24 cellular contexts compared by ENCODE assay signal in genomic region chr9:124349675-124350484, GRCh38.
DNase-seq lines count a peak whose midpoint lies in the region; FAIRE-seq and TF ChIP-seq lines count a peak whose summit lies in the region.
"Had no signal": no experiment of that assay in that cellular context is flagged by ENCODE, and none has a peak within 500 bp of the region (broad histone marks: within the 10 kb centered on the region; RNA-seq: fewer than 3 reads in every experiment).

No MANE protein-coding gene starts in this region.

- H3K36me3 ChIP-seq in endodermal cell (ENCODE audit: control insufficient read depth, insufficient read depth, low read length) (peaks cover 69% of the 10 kb centered on the region), sigmoid colon (peaks cover 4 to 96% (median 61%) of the 10 kb centered on the region in 4 donors)

- H3K36me3 Mint-ChIP-seq in IgD-negative memory B cell: no peaks in the 10 kb centered on the region
- peaks cover 37% of the 10 kb centered on the region for H3K36me3 Mint-ChIP-seq in endodermal cell (ENCODE audit: low read depth)
- H3K36me3 Mint-ChIP-seq in MCF 10A (ENCODE audit: insufficient read depth, unreplicated experiment): peaks cover 80% of the 10 kb centered on the region

- no peak for FAIRE-seq in GM12892 (lab: Jason Lieb, UNC)
- FAIRE-seq: colon, D721Med, frontal cortex, keratinocyte had no signal

- no peak for TF ChIP-seq CTCF in endodermal cell (conservative IDR thresholded peaks at IDR 0.05)
- TF ChIP-seq CTCF in sigmoid colon (IDR thresholded peaks at IDR 0.05): no peak
- no peak for TF ChIP-seq CTCF in MCF 10A (IDR thresholded peaks at IDR 0.05; ENCODE audit: unreplicated experiment)

- H3K9me3 ChIP-seq in endodermal cell (ENCODE audit: control insufficient read depth, low read length) (no peaks in the 10 kb centered on the region), sigmoid colon (no peaks in the 10 kb centered on the region)
- H3K9me3 ChIP-seq: body of pancreas, esophagus muscularis mucosa had no signal

- no peaks in the 10 kb centered on the region for H3K9me3 Mint-ChIP-seq in IgD-negative memory B cell
- no peaks in the 10 kb centered on the region for H3K9me3 Mint-ChIP-seq in endodermal cell
- H3K9me3 Mint-ChIP-seq in MCF 10A (ENCODE audit: unreplicated experiment): no peaks in the 10 kb centered on the region
- H3K9me3 Mint-ChIP-seq: activated CD8-positive, alpha-beta T cell treated with anti-CD3 and anti-CD28 coated beads for 36 hours; activated naive CD4-positive, alpha-beta T cell treated with anti-CD3 and anti-CD28 coated beads, Interleukin-2, amount 50 U/mL, for 24 hours; effector memory CD8-positive, alpha-beta T cell had no signal

- TF ChIP-seq POLR2A in sigmoid colon (IDR thresholded peaks at IDR 0.05) (no peak), GM12892 (IDR thresholded peaks at IDR 0.05; ENCODE audit: low read depth, low read length) (no peak)

- POLR2A ChIA-PET in MCF 10A (lab: Yijun Ruan, JAX): interaction anchor here (0.8 kb wide), 1 partner anchor 38 kb away, joined by 3 read pairs; no protein-coding TSS in a partner anchor

- H3K9ac ChIP-seq in endodermal cell (ENCODE audit: extremely low read depth, low read length, poor library complexity, severe bottlenecking): no peak overlapping the region

- H3K27ac Mint-ChIP-seq in IgD-negative memory B cell (peak overlapping the region in 2 of 3 donors; percentile 68 to 73), endodermal cell (no peak overlapping the region), MCF 10A (ENCODE audit: low read depth, unreplicated experiment) (no peak overlapping the region)
- H3K27ac Mint-ChIP-seq: activated CD8-positive, alpha-beta T cell treated with anti-CD3 and anti-CD28 coated beads for 36 hours; activated naive CD4-positive, alpha-beta T cell treated with anti-CD3 and anti-CD28 coated beads, Interleukin-2, amount 50 U/mL, for 24 hours had no signal

- no peaks in the 10 kb centered on the region for H3K4me1 ChIP-seq in endodermal cell (ENCODE audit: control insufficient read depth, insufficient read depth, low read length)
- peaks cover 0 to 3% (median 0%) of the 10 kb centered on the region in 4 donors for H3K4me1 ChIP-seq in sigmoid colon
- H3K4me1 ChIP-seq: body of pancreas had no signal

- H3K4me3 Mint-ChIP-seq in IgD-negative memory B cell (no peak overlapping the region), endodermal cell (no peak overlapping the region), MCF 10A (ENCODE audit: unreplicated experiment) (no peak overlapping the region)
- H3K4me3 Mint-ChIP-seq: activated CD8-positive, alpha-beta T cell treated with anti-CD3 and anti-CD28 coated beads for 36 hours; activated naive CD4-positive, alpha-beta T cell treated with anti-CD3 and anti-CD28 coated beads, Interleukin-2, amount 50 U/mL, for 24 hours; effector memory CD8-positive, alpha-beta T cell had no signal

- H3K4me3 ChIP-seq in endodermal cell (ENCODE audit: low read length): no peak overlapping the region
- no peak overlapping the region for H3K4me3 ChIP-seq in sigmoid colon
- H3K4me3 ChIP-seq: body of pancreas, esophagus muscularis mucosa had no signal

- no TSS peak for BruUV-seq in MCF 10A (replicated peaks; lab: Mats Ljungman, UMichigan)

- H3K27ac ChIP-seq in endodermal cell (ENCODE audit: low read depth, low read length) (peak overlapping the region; percentile 70), sigmoid colon (no peak overlapping the region)
- H3K27ac ChIP-seq: body of pancreas, esophagus muscularis mucosa had no signal

- CTCF ChIA-PET in MCF 10A (lab: Yijun Ruan, JAX): interaction anchor here (0.6 to 0.7 kb wide), 2 partner anchors 222 to 315 kb away, joined by 3 to 4 read pairs; no protein-coding TSS in a partner anchor

- 85 to 94% methylated on average over 13 to 24 of the region's 24 CpGs for WGBS in endodermal cell (ENCODE audit: insufficient coverage in 1 of 2, insufficient read length in 1 of 2), 2 experiments
- WGBS in sigmoid colon, 2 donors: 90 to 94% methylated on average over 24 of the region's 24 CpGs

- H3K27me3 ChIP-seq in endodermal cell (ENCODE audit: control insufficient read depth, insufficient read depth, low read length, poor library complexity, severe bottlenecking) (no peaks in the 10 kb centered on the region), sigmoid colon (no peaks in the 10 kb centered on the region)
- H3K27me3 ChIP-seq: body of pancreas, esophagus muscularis mucosa had no signal

- H3K27me3 Mint-ChIP-seq in IgD-negative memory B cell (no peaks in the 10 kb centered on the region), endodermal cell (ENCODE audit: insufficient read depth) (no peaks in the 10 kb centered on the region), MCF 10A (ENCODE audit: insufficient read depth, unreplicated experiment) (no peaks in the 10 kb centered on the region)
- H3K27me3 Mint-ChIP-seq: activated CD8-positive, alpha-beta T cell treated with anti-CD3 and anti-CD28 coated beads for 36 hours; activated naive CD4-positive, alpha-beta T cell treated with anti-CD3 and anti-CD28 coated beads, Interleukin-2, amount 50 U/mL, for 24 hours; effector memory CD8-positive, alpha-beta T cell had no signal

- H3K4me1 Mint-ChIP-seq in IgD-negative memory B cell (peaks cover 0 to 4% (median 0%) of the 10 kb centered on the region in 3 donors), endodermal cell (no peaks in the 10 kb centered on the region), MCF 10A (ENCODE audit: insufficient read depth, unreplicated experiment) (no peaks in the 10 kb centered on the region)
- H3K4me1 Mint-ChIP-seq: activated naive CD4-positive, alpha-beta T cell treated with anti-CD3 and anti-CD28 coated beads, Interleukin-2, amount 50 U/mL, for 24 hours had no signal

- intact Hi-C loops in sigmoid colon (cut with DNase I): no loop called here
- intact Hi-C loops in MCF 10A (cut with micrococcal nuclease): no loop called here

- TF ChIP-seq EP300 in sigmoid colon (IDR thresholded peaks at IDR 0.05): no peak

- DNase-seq in activated effector memory CD4-positive, alpha-beta T cell treated with anti-CD3 and anti-CD28 coated beads, Interleukin-2, amount 50 U/mL, for 16 hours: peak; percentile 42
- DNase-seq in activated effector memory CD4-positive, alpha-beta T cell treated with Interleukin-2 at 50 U/mL for 16 hours: no peak
- DNase-seq in endodermal cell: no peak
- peak; percentile 40 for DNase-seq in sigmoid colon
- DNase-seq in GM12892 (ENCODE audit: insufficient read length): no peak
- no peak for DNase-seq in MCF 10A (ENCODE audit: unreplicated experiment)
- no peak for DNase-seq in MV-4-11 (lab: John Stamatoyannopoulos, UW)
- DNase-seq: activated CD8-positive, alpha-beta T cell treated with anti-CD3 and anti-CD28 coated beads for 36 hours; activated T-cell treated with anti-CD3 and anti-CD28 coated beads, Interleukin-2, amount 50 U/mL, for 1 hour; body of pancreas; effector memory CD8-positive, alpha-beta T cell; H7; mammary epithelial cell; NCI-H1694 treated with DMSO at 0.1 percent for 48 hours; NCI-H526 treated with DMSO at 0.1 percent for 48 hours; nucleus accumbens; T1000 had no signal

Comparison
In these comparisons a context has a peak if more than half of its experiments do, and no peak if none do; other contexts are left out.
1. DNase-seq: peak in activated effector memory CD4-positive, alpha-beta T cell treated with anti-CD3 and anti-CD28 coated beads, Interleukin-2, amount 50 U/mL, for 16 hours (single experiment) and sigmoid colon (single experiment); none in activated effector memory CD4-positive, alpha-beta T cell treated with Interleukin-2 at 50 U/mL for 16 hours (single experiment), endodermal cell (single experiment), GM12892 (single experiment), MCF 10A (single experiment) and MV-4-11 (single experiment).
2. H3K27ac Mint-ChIP-seq: peak in IgD-negative memory B cell (2 of 3); none in endodermal cell (single experiment) and MCF 10A (single experiment).